In genomic region chr1:25654109-25654660, GRCh38 we compare ENCODE assay signal across 21 cellular contexts. TPM values are rescaled to one million over a fixed set of nuclear protein-coding genes. Genes with fewer than 3 reads are reported as not detected.
A peak's percentile ranks its signal among the peaks of the same experiment; 100 is the strongest.
DNase-seq lines count a peak whose midpoint lies in the region; FAIRE-seq and TF ChIP-seq lines count a peak whose summit lies in the region.
"Had no signal": no experiment of that assay in that cellular context is flagged by ENCODE, and none has a peak within 500 bp of the region (broad histone marks: within the 10 kb centered on the region; RNA-seq: fewer than 3 reads in every experiment).

No MANE protein-coding gene starts in this region.

- no peaks in the 10 kb centered on the region for H3K79me2 ChIP-seq in GM23248 (ENCODE audit: insufficient read depth)

- H3K4me1 ChIP-seq in BLaER1 (peaks cover 80% of the 10 kb centered on the region), GM23248 (ENCODE audit: insufficient read depth) (no peaks in the 10 kb centered on the region)
- H3K4me1 ChIP-seq in BLaER1 treated with 17β-estradiol and CSF1 and Interleukin-3, amounts not matched to agents 10 nM and 100 nM: peaks cover 25 to 83% (median 58%) of the 10 kb centered on the region in 10 experiments

- H3K9ac ChIP-seq in BLaER1 (no peak overlapping the region), GM23248 (no peak overlapping the region)
- H3K9ac ChIP-seq in BLaER1 treated with 17β-estradiol and CSF1 and Interleukin-3, amounts not matched to agents 10 nM and 100 nM: no peak overlapping the region

- H4K20me1 ChIP-seq in BLaER1: no peaks in the 10 kb centered on the region; the same call in 1 of the 2 replicates
- H4K20me1 ChIP-seq in BLaER1 treated with 17β-estradiol and CSF1 and Interleukin-3, amounts not matched to agents 10 nM and 100 nM: peaks cover 0 to 76% (median 10%) of the 10 kb centered on the region in 11 experiments; a peak in 11 of 22 replicates
- H4K20me1 ChIP-seq in GM23248 (ENCODE audit: insufficient read depth): no peaks in the 10 kb centered on the region

- H3K9me3 Mint-ChIP-seq in neural crest cell: no peaks in the 10 kb centered on the region
- H3K9me3 Mint-ChIP-seq: CD8-positive, alpha-beta memory T cell had no signal

- H3K9me2 ChIP-seq in GM23248 (ENCODE audit: insufficient read depth): no peaks in the 10 kb centered on the region

- H3F3A ChIP-seq in GM23248 (ENCODE audit: insufficient read depth): no peaks in the 10 kb centered on the region

- H3K36me3 ChIP-seq in BLaER1 (no peaks in the 10 kb centered on the region), bronchial epithelial cell (ENCODE audit: control insufficient read depth, insufficient read depth, low read length) (no peaks in the 10 kb centered on the region), GM23248 (ENCODE audit: low read depth) (no peaks in the 10 kb centered on the region)
- H3K36me3 ChIP-seq in BLaER1 treated with 17β-estradiol and CSF1 and Interleukin-3, amounts not matched to agents 10 nM and 100 nM: no peaks in the 10 kb centered on the region

- H3K27ac ChIP-seq in BLaER1 (no peak overlapping the region), GM23248 (no peak overlapping the region)
- H3K27ac ChIP-seq in BLaER1 treated with 17β-estradiol and CSF1 and Interleukin-3, amounts not matched to agents 10 nM and 100 nM: no peak overlapping the region

- peak; percentile 77 for FAIRE-seq in bronchial epithelial cell (lab: Jason Lieb, UNC)
- FAIRE-seq in frontal cortex (lab: Jason Lieb, UNC): no peak
- FAIRE-seq: G401.6, GM18507, H1 had no signal

- H3K4me3 ChIP-seq in BLaER1: no peak overlapping the region
- H3K4me3 ChIP-seq in BLaER1 treated with 17β-estradiol and CSF1 and Interleukin-3, amounts not matched to agents 10 nM and 100 nM: no peak overlapping the region
- H3K4me3 ChIP-seq in bronchial epithelial cell (ENCODE audit: low read depth, low read length): no peak overlapping the region
- no peak overlapping the region for H3K4me3 ChIP-seq in GM23248

- H3K4me3 Mint-ChIP-seq in neural crest cell: no peak overlapping the region
- H3K4me3 Mint-ChIP-seq: CD8-positive, alpha-beta memory T cell had no signal

- H3K4me2 ChIP-seq in BLaER1: peak overlapping the region; percentile 73
- H3K4me2 ChIP-seq in BLaER1 treated with 17β-estradiol and CSF1 and Interleukin-3, amounts not matched to agents 10 nM and 100 nM: peak overlapping the region in 8 of 11 experiments; percentile 42 to 75 (median 66); a peak in 14 of 22 replicates
- no peak overlapping the region for H3K4me2 ChIP-seq in GM23248 (ENCODE audit: unreplicated experiment)

- peaks cover 62% of the 10 kb centered on the region for H3K4me1 Mint-ChIP-seq in neural crest cell

- DNase-seq in bronchial epithelial cell (ENCODE audit: low read depth) (no peak), neural crest cell (ENCODE audit: low read depth, low spot score) (no peak), GM23248 (no peak), frontal cortex (ENCODE audit: low spot score in 2 of 2) (no peak)
- no peak for DNase-seq in activated CD4-positive, CD25-positive, alpha-beta regulatory T cell (lab: John Stamatoyannopoulos, UW)
- DNase-seq: Calu3; CD8-positive, alpha-beta memory T cell; DMS153; Karpas-422; MV-4-11; NCI-H1105 treated with DMSO at 0.1 percent for 48 hours; NCI-H1694 treated with DMSO at 0.1 percent for 48 hours; NCI-H446; NCI-H526; PC-3; Right ventricle myocardium superior had no signal

- no peaks in the 10 kb centered on the region for H3K27me3 Mint-ChIP-seq in neural crest cell (ENCODE audit: low read depth)

- in situ Hi-C loops in GM23248 (cut with MboI): no loop called here

- WGBS in GM23248 (ENCODE audit: low coverage in 1 of 2, low lambda C conversion rate in 2 of 2, missing lambda C conversion rate in 2 of 2), 2 experiments: 89 to 93% methylated on average over 6 of the region's 6 CpGs

- no peaks in the 10 kb centered on the region for H3K36me3 Mint-ChIP-seq in neural crest cell (ENCODE audit: low read depth)

- H3K27ac Mint-ChIP-seq in neural crest cell (ENCODE audit: unreplicated experiment): peak overlapping the region; percentile 43

- 0 out of 2 replicates have a peak, but pooled peaks cover 5% of the 10 kb centered on the region for H3K27me3 ChIP-seq in BLaER1
- H3K27me3 ChIP-seq in BLaER1 treated with 17β-estradiol and CSF1 and Interleukin-3, amounts not matched to agents 10 nM and 100 nM: peaks cover 0 to 69% (median 26%) of the 10 kb centered on the region in 11 experiments; a peak in 16 of 22 replicates
- peaks cover 2% of the 10 kb centered on the region for H3K27me3 ChIP-seq in bronchial epithelial cell (ENCODE audit: control insufficient read depth, insufficient read depth, low read length)
- no peaks in the 10 kb centered on the region for H3K27me3 ChIP-seq in GM23248 (replicated peaks; ENCODE audit: insufficient read depth)

- TF ChIP-seq CTCF in bronchial epithelial cell (IDR thresholded peaks at IDR 0.05; ENCODE audit: insufficient read depth, low read length, severe bottlenecking) (no peak), neural crest cell (conservative IDR thresholded peaks at IDR 0.05) (no peak)

- H2AFZ ChIP-seq in GM23248: no peak overlapping the region

- H3K9me3 ChIP-seq in BLaER1: no peaks in the 10 kb centered on the region
- H3K9me3 ChIP-seq in BLaER1 treated with 17β-estradiol and CSF1 and Interleukin-3, amounts not matched to agents 10 nM and 100 nM (replicated peaks in 1 of 11): no peaks in the 10 kb centered on the region
- H3K9me3 ChIP-seq in GM23248 (ENCODE audit: low read depth): no peaks in the 10 kb centered on the region

RNA-seq across cellular contexts. Expression of gene MAN1C1, which starts 37.6 kb away (rescaled TPM):
- under 0.01 and 0.26 TPM in 2 replicates for total RNA-seq in bronchial epithelial cell
- total RNA-seq in neural crest cell: 19.8 and 22.6 TPM in 2 replicates
- total RNA-seq in GM23248 (2014; rRNA removed; shearing (Covaris generic)): 0.51 and 1.1 TPM in 2 replicates
- polyA plus RNA-seq in GM23248 (2016; fragmentation: Nextera tagmentation; extraction: Ambion mirVana): 0.29 and 0.43 TPM in 2 replicates
- 5.3 TPM for total RNA-seq in frontal cortex
